20 cellular contexts compared by ENCODE assay signal in genomic region chr2:98469862-98470544, GRCh38. TPM values are rescaled to one million over a fixed set of nuclear protein-coding genes. Genes with fewer than 3 reads are reported as not detected.
DNase-seq lines count a peak whose midpoint lies in the region; ATAC-seq, FAIRE-seq and TF ChIP-seq lines count a peak whose summit lies in the region.
"Had no signal": no experiment of that assay in that cellular context is flagged by ENCODE, and none has a peak within 500 bp of the region (broad histone marks: within the 10 kb centered on the region; RNA-seq: fewer than 3 reads in every experiment).

No MANE protein-coding gene starts in this region.

- no peak overlapping the region for H3K9ac ChIP-seq in endodermal cell (ENCODE audit: extremely low read depth, low read length, poor library complexity, severe bottlenecking)

- no peak for TF ChIP-seq CTCF in endodermal cell (conservative IDR thresholded peaks at IDR 0.05)

- no peak overlapping the region for H3K27ac ChIP-seq in endodermal cell (ENCODE audit: low read depth, low read length)
- H3K27ac ChIP-seq: pancreas, SJCRH30, stomach had no signal

- H3K36me3 ChIP-seq in endodermal cell (ENCODE audit: control insufficient read depth, insufficient read depth, low read length) = peaks cover 56% of the 10 kb centered on the region
- H3K36me3 ChIP-seq: pancreas, SJCRH30 had no signal

- H3K9me3 Mint-ChIP-seq in endodermal cell = peaks cover under 1% of the 10 kb centered on the region

- FAIRE-seq in RCC 7860 (lab: Jason Lieb, UNC) = no peak
- FAIRE-seq: islet of Langerhans, pancreas, small intestine, urothelium cell line had no signal

- DNase-seq in cardiac septum (ENCODE audit: low spot score) (peak; percentile 50), left ventricle myocardium superior (no peak), RCC 7860 (ENCODE audit: low spot score) (peak; percentile 20), endodermal cell (no peak), ecto neural progenitor cell (ENCODE audit: low spot score) (no peak), HPDE6-E6E7 (ENCODE audit: extremely low spot score) (no peak)
- DNase-seq: DND-41, erythroblast, HCEC 1CT, head of caudate nucleus, NCI-H1694 treated with DMSO at 0.1 percent for 48 hours, NCI-H446, pancreas, SJCRH30, small intestine, stomach had no signal

- no peaks in the 10 kb centered on the region for H3K27me3 Mint-ChIP-seq in endodermal cell (ENCODE audit: insufficient read depth)

- H3K36me3 Mint-ChIP-seq in endodermal cell (ENCODE audit: low read depth) = peaks cover 33% of the 10 kb centered on the region

- 92 to 96% methylated on average over 8 to 11 of the region's 11 CpGs for WGBS in endodermal cell (ENCODE audit: insufficient coverage in 1 of 2, insufficient read length in 1 of 2), 2 experiments

- peaks cover 8% of the 10 kb centered on the region for H3K9me3 ChIP-seq in endodermal cell (ENCODE audit: control insufficient read depth, low read length)
- H3K9me3 ChIP-seq: pancreas, SJCRH30, stomach had no signal

- H3K4me3 Mint-ChIP-seq in endodermal cell = no peak overlapping the region

- H3K4me1 ChIP-seq in endodermal cell (ENCODE audit: control insufficient read depth, insufficient read depth, low read length) = peaks cover 9% of the 10 kb centered on the region

- H3K4me3 ChIP-seq in endodermal cell (ENCODE audit: low read length) = no peak overlapping the region
- H3K4me3 ChIP-seq: pancreas, SJCRH30, stomach had no signal

- peaks cover 28% of the 10 kb centered on the region for H3K4me1 Mint-ChIP-seq in endodermal cell

- intact Hi-C loops in cardiac septum (cut with DNase I) = no loop called here
- intact Hi-C loops in left ventricle myocardium superior (cut with micrococcal nuclease) = no loop called here

- ATAC-seq in left ventricle myocardium superior (no peak), GM18498 (IDR thresholded peaks at IDR 0.05; ENCODE audit: unreplicated experiment) (no peak), HG02678 (IDR thresholded peaks at IDR 0.05; ENCODE audit: unreplicated experiment) (no peak)

- H3K27me3 ChIP-seq in endodermal cell (ENCODE audit: control insufficient read depth, insufficient read depth, low read length, poor library complexity, severe bottlenecking) = no peaks in the 10 kb centered on the region
- H3K27me3 ChIP-seq: pancreas, SJCRH30, stomach had no signal

- peak overlapping the region; percentile 35 for H3K27ac Mint-ChIP-seq in endodermal cell

RNA-seq across cellular contexts. Expression of gene INPP4A, which starts 25.3 kb away (rescaled TPM):
- total RNA-seq in cardiac septum = 19.9 TPM
- 16.3 TPM for total RNA-seq in left ventricle myocardium superior
- total RNA-seq in endodermal cell = 10 to 100 TPM; 84.9 to 94.2 TPM
- polyA plus RNA-seq in endodermal cell (2013, experiment 1 of 2) = 31.9 TPM
- 33.3 TPM for polyA plus RNA-seq in endodermal cell (2013, experiment 2 of 2)

Comparison
In these comparisons a context has a peak if more than half of its experiments do, and no peak if none do; other contexts are left out.
1. DNase-seq: peak in cardiac septum (single experiment) and RCC 7860 (single experiment); none in left ventricle myocardium superior (single experiment), endodermal cell (single experiment), ecto neural progenitor cell (single experiment) and HPDE6-E6E7 (single experiment).